In genomic region chr7:44333971-44334733, GRCh38 we compare ENCODE assay signal across 22 cellular contexts. TPM values are rescaled to one million over a fixed set of nuclear protein-coding genes. Genes with fewer than 3 reads are reported as not detected.
A peak's percentile ranks its signal among the peaks of the same experiment; 100 is the strongest.
DNase-seq lines count a peak whose midpoint lies in the region; ATAC-seq and TF ChIP-seq lines count a peak whose summit lies in the region.
"Had no signal": no experiment of that assay in that cellular context is flagged by ENCODE, and none has a peak within 500 bp of the region (broad histone marks: within the 10 kb centered on the region; RNA-seq: fewer than 3 reads in every experiment).

No MANE protein-coding gene starts in this region.

- WGBS in right lobe of liver (ENCODE audit: insufficient coverage, low coverage, low lambda C conversion rate, missing lambda C conversion rate): 81% methylated on average over 12 of the region's 18 CpGs

- H3K27ac ChIP-seq in dorsolateral prefrontal cortex: peak overlapping the region in 57 of 59 donors; percentile 17 to 90 (median 74)
- H3K27ac ChIP-seq in right lobe of liver: no peak overlapping the region
- H3K27ac ChIP-seq: A549, coronary artery, epithelial cell of prostate, neutrophil, Peyer's patch had no signal

- no peak overlapping the region for H3K27ac Mint-ChIP-seq in type B pancreatic cell
- H3K27ac Mint-ChIP-seq: CD8-positive, alpha-beta T cell had no signal

- peaks cover 4% of the 10 kb centered on the region for H3K9me3 Mint-ChIP-seq in type B pancreatic cell

- peaks cover 30% of the 10 kb centered on the region for H3K27me3 Mint-ChIP-seq in type B pancreatic cell

- ATAC-seq in Right ventricle myocardium inferior (peak; percentile 72), right lobe of liver (no peak)
- ATAC-seq: A549; CD8-positive, alpha-beta T cell had no signal

- DNase-seq in Right ventricle myocardium inferior (ENCODE audit: missing footprints) (no peak), cardiac septum (ENCODE audit: low spot score) (no peak), dorsolateral prefrontal cortex (peak in 7 of 10 donors; percentile 59 to 77 (median 73)), left kidney (ENCODE audit: low read depth, low spot score) (peak; percentile 36), right lobe of liver (no peak), activated gamma-delta T cell treated with Interleukin-2 at 50 U/mL for 16 hours (no peak), RKO (ENCODE audit: low spot score) (no peak), type B pancreatic cell (ENCODE audit: extremely low spot score, unreplicated experiment) (no peak)
- DNase-seq: CD8-positive, alpha-beta T cell; DMS79; KBM-7; NCI-H1048; NCI-H748 treated with DMSO at 0.1 percent for 48 hours; Peyer's patch; stimulated activated CD4-positive, alpha-beta T cell treated with anti-CD3 and anti-CD28 coated beads, Interleukin-2, amount 100 ng/mL, for 48 hours; SW 1271 had no signal

- peaks cover 10% of the 10 kb centered on the region for H3K4me1 Mint-ChIP-seq in type B pancreatic cell (ENCODE audit: unreplicated experiment)

- H3K4me3 ChIP-seq in dorsolateral prefrontal cortex (peak overlapping the region in 11 of 59 donors; percentile 1 to 19 (median 14)), right lobe of liver (no peak overlapping the region)
- H3K4me3 ChIP-seq: A549, coronary artery, Peyer's patch had no signal

- TF ChIP-seq CTCF in dorsolateral prefrontal cortex (IDR thresholded peaks at IDR 0.05 in 54 of 56, conservative IDR thresholded peaks at IDR 0.05 in 2 of 56; ENCODE audit: low read depth in 1 of 56, partially characterized antibody in 56 of 56) (no peak), right lobe of liver (IDR thresholded peaks at IDR 0.05) (no peak), type B pancreatic cell (conservative IDR thresholded peaks at IDR 0.05) (no peak)

- no peaks in the 10 kb centered on the region for H3K4me1 ChIP-seq in right lobe of liver
- H3K4me1 ChIP-seq: A549, Peyer's patch had no signal

- H3K9me3 ChIP-seq in right lobe of liver: no peaks in the 10 kb centered on the region
- H3K9me3 ChIP-seq: neutrophil had no signal

- intact Hi-C loops in Right ventricle myocardium inferior (cut with DNase I) (no loop called here), cardiac septum (cut with DNase I) (loop anchor here (10.0 kb wide), 1 partner anchor 141 kb away; no protein-coding TSS in a partner anchor), dorsolateral prefrontal cortex (cut with DNase I) (no loop called here), right lobe of liver (cut with DNase I) (no loop called here)

- no peaks in the 10 kb centered on the region for H3K27me3 ChIP-seq in dorsolateral prefrontal cortex
- H3K27me3 ChIP-seq in right lobe of liver: no peaks in the 10 kb centered on the region
- H3K27me3 ChIP-seq: neutrophil, Peyer's patch had no signal

- no peak for TF ChIP-seq POLR2A in right lobe of liver (IDR thresholded peaks at IDR 0.05)

- no peak overlapping the region for H3K4me3 Mint-ChIP-seq in type B pancreatic cell
- H3K4me3 Mint-ChIP-seq: CD8-positive, alpha-beta T cell had no signal

- no peaks in the 10 kb centered on the region for H3K36me3 Mint-ChIP-seq in type B pancreatic cell
- H3K36me3 Mint-ChIP-seq: CD8-positive, alpha-beta T cell had no signal

- H3K36me3 ChIP-seq in right lobe of liver: no peaks in the 10 kb centered on the region
- H3K36me3 ChIP-seq: neutrophil, Peyer's patch had no signal

RNA-seq across cellular contexts. Expression of gene CAMK2B, which starts 8.8 kb away (rescaled TPM):
- total RNA-seq in Right ventricle myocardium inferior: 95.4 TPM
- 149 TPM for total RNA-seq in cardiac septum
- 100 to 1,000 TPM; 111 to 469 (median 313) TPM for total RNA-seq in dorsolateral prefrontal cortex
- 1 to 10 TPM; 2.1 to 5.1 (median 3.3) TPM for total RNA-seq in right lobe of liver
- total RNA-seq in type B pancreatic cell (ENCODE audit: low replicate concordance): 7.6 and 8.4 TPM in 2 replicates
- total RNA-seq: CD8-positive, alpha-beta T cell; kidney epithelial cell; mononuclear cell had no signal

Comparison
In these comparisons a context has a peak if more than half of its experiments do, and no peak if none do; other contexts are left out.
1. DNase-seq: peak in dorsolateral prefrontal cortex (7 of 10) and left kidney (single experiment); none in Right ventricle myocardium inferior (single experiment), cardiac septum (single experiment), right lobe of liver (0 of 3), activated gamma-delta T cell treated with Interleukin-2 at 50 U/mL for 16 hours (single experiment), RKO (single experiment) and type B pancreatic cell (single experiment).
2. H3K27ac ChIP-seq: peak in dorsolateral prefrontal cortex (57 of 59); none in right lobe of liver (0 of 3).
3. RNA of gene CAMK2B, which starts 8.8 kb away (total RNA-seq): 111 to 469 TPM in dorsolateral prefrontal cortex, 149 TPM in cardiac septum (single experiment) and 95.4 TPM in Right ventricle myocardium inferior (single experiment); 7.6 to 8.4 TPM in type B pancreatic cell and 2.1 to 5.1 TPM in right lobe of liver; every median in the first group is over 10 times any median in the second.